Comparison of ENCODE assay signal across 10 cellular contexts in genomic region chr1:56189946-56190920, GRCh38.
DNase-seq lines count a peak whose midpoint lies in the region; ATAC-seq and TF ChIP-seq lines count a peak whose summit lies in the region.
"Had no signal": no experiment of that assay in that cellular context is flagged by ENCODE, and none has a peak within 500 bp of the region (broad histone marks: within the 10 kb centered on the region; RNA-seq: fewer than 3 reads in every experiment).

No MANE protein-coding gene starts in this region.

- no peak for TF ChIP-seq EP300 in sigmoid colon (IDR thresholded peaks at IDR 0.05)

- H3K9me3 Mint-ChIP-seq in MCF 10A (ENCODE audit: unreplicated experiment) (no peaks in the 10 kb centered on the region), WTC11 (no peaks in the 10 kb centered on the region)
- H3K9me3 Mint-ChIP-seq: activated T-helper 17 cell treated with anti-CD3 and anti-CD28 coated beads, Interleukin-2, amount 50 U/mL, for 72 hours had no signal

- no peaks in the 10 kb centered on the region for H3K27me3 Mint-ChIP-seq in MCF 10A (ENCODE audit: insufficient read depth, unreplicated experiment)
- no peaks in the 10 kb centered on the region for H3K27me3 Mint-ChIP-seq in WTC11 (ENCODE audit: low read depth)

- POLR2A ChIA-PET in MCF 10A (lab: Yijun Ruan, JAX) (interaction anchor here (1.3 kb wide), 1 partner anchor 10 kb away, joined by 4 read pairs; no protein-coding TSS in a partner anchor), WTC11 (lab: Charles Lee) (no interaction called here)

- H3K4me1 ChIP-seq in breast epithelium (no peaks in the 10 kb centered on the region), right cardiac atrium (ENCODE audit: control insufficient read depth, insufficient read depth, low read length) (peaks cover 3% of the 10 kb centered on the region), testis (no peaks in the 10 kb centered on the region), sigmoid colon (peaks cover 0 to 11% (median 4%) of the 10 kb centered on the region in 4 donors)

- ATAC-seq in WTC11 (peak; percentile 83), right cardiac atrium (peak; percentile 36 to 41), HG02763 (IDR thresholded peaks at IDR 0.05; ENCODE audit: unreplicated experiment) (no peak)
- ATAC-seq: activated T-helper 17 cell treated with anti-CD3 and anti-CD28 coated beads, Interleukin-2, amount 50 U/mL, for 72 hours had no signal

- 77% methylated on average over 11 of the region's 11 CpGs for WGBS in right cardiac atrium
- whole genome bisulfite sequencing in testis, 2 donors = 85 to 91% methylated on average over 11 of the region's 11 CpGs
- 79 to 84% methylated on average over 11 of the region's 11 CpGs for WGBS in sigmoid colon, 2 donors

- H3K4me1 Mint-ChIP-seq in MCF 10A (ENCODE audit: insufficient read depth, unreplicated experiment) (peaks cover 28% of the 10 kb centered on the region), WTC11 (peaks cover 40% of the 10 kb centered on the region)
- H3K4me1 Mint-ChIP-seq: activated T-helper 17 cell treated with anti-CD3 and anti-CD28 coated beads, Interleukin-2, amount 50 U/mL, for 72 hours had no signal

- H3K27me3 ChIP-seq in breast epithelium (no peaks in the 10 kb centered on the region), right cardiac atrium (ENCODE audit: control insufficient read depth, insufficient read depth) (no peaks in the 10 kb centered on the region), testis (no peaks in the 10 kb centered on the region), sigmoid colon (no peaks in the 10 kb centered on the region)

- TF ChIP-seq CTCF in MCF 10A (IDR thresholded peaks at IDR 0.05; ENCODE audit: unreplicated experiment) (no peak), breast epithelium (IDR thresholded peaks at IDR 0.05) (no peak), WTC11 (IDR thresholded peaks at IDR 0.05) (peak; percentile 29; the same call in 1 of the 2 replicates), testis (IDR thresholded peaks at IDR 0.05) (peak in 2 of 3 experiments; percentile 15 to 20), sigmoid colon (IDR thresholded peaks at IDR 0.05) (no peak)

- no peak overlapping the region for H3K27ac ChIP-seq in breast epithelium
- peak overlapping the region; percentile 18 for H3K27ac ChIP-seq in right cardiac atrium (ENCODE audit: low read length)
- no peak overlapping the region for H3K27ac ChIP-seq in testis
- no peak overlapping the region for H3K27ac ChIP-seq in sigmoid colon

- no peak for TF ChIP-seq POLR2A in breast epithelium (IDR thresholded peaks at IDR 0.05)
- TF ChIP-seq POLR2A in testis (IDR thresholded peaks at IDR 0.05) = no peak
- no peak for TF ChIP-seq POLR2A in sigmoid colon (IDR thresholded peaks at IDR 0.05)

- intact Hi-C loops in MCF 10A (cut with micrococcal nuclease) = no loop called here
- intact Hi-C loops in breast epithelium (cut with DNase I; ENCODE audit: low total_unique reads) = no loop called here
- intact Hi-C loops in right cardiac atrium (cut with DNase I) = loop anchor here in 2 of 4 donors (10.0 kb wide), 2 partner anchors 95 to 225 kb away; no protein-coding TSS in a partner anchor
- intact Hi-C loops in testis (cut with DNase I; ENCODE audit: low total_unique reads) = no loop called here
- intact Hi-C loops in sigmoid colon (cut with DNase I) = loop anchor here (10.0 kb wide), 1 partner anchor 385 kb away; the partner anchor contains the start of gene PLPP3

- H3K4me3 Mint-ChIP-seq in MCF 10A (ENCODE audit: unreplicated experiment) = no peak overlapping the region
- H3K4me3 Mint-ChIP-seq in WTC11 = no peak overlapping the region
- H3K4me3 Mint-ChIP-seq: activated T-helper 17 cell treated with anti-CD3 and anti-CD28 coated beads, Interleukin-2, amount 50 U/mL, for 72 hours had no signal

- no peak overlapping the region for H3K4me3 ChIP-seq in breast epithelium
- H3K4me3 ChIP-seq in right cardiac atrium (ENCODE audit: low read length) = no peak overlapping the region
- H3K4me3 ChIP-seq in testis = no peak overlapping the region
- no peak overlapping the region for H3K4me3 ChIP-seq in sigmoid colon

- CTCF ChIA-PET in MCF 10A (lab: Yijun Ruan, JAX) = interaction anchor here (0.6 to 2.7 kb wide), 3 partner anchors 10 to 511 kb away, joined by 3 to 12 read pairs (median 3); no protein-coding TSS in a partner anchor
- CTCF ChIA-PET in WTC11 (lab: Charles Lee) = interaction anchor here (0.6 to 2.7 kb wide), 9 partner anchors 10 to 852 kb away, joined by 3 to 13 read pairs (median 3); no protein-coding TSS in a partner anchor

- BruUV-seq in MCF 10A (replicated peaks; lab: Mats Ljungman, UMichigan) = no TSS peak

- peak; percentile 27 for DNase-seq in MCF 10A (ENCODE audit: unreplicated experiment)
- DNase-seq in breast epithelium (ENCODE audit: low spot score in 2 of 2) = no peak
- peak; percentile 39 for DNase-seq in WTC11 (ENCODE audit: low spot score)
- DNase-seq in right cardiac atrium = no peak
- peak; percentile 23 for DNase-seq in testis
- DNase-seq in activated CD8-positive, alpha-beta memory T cell treated with anti-CD3 and anti-CD28 coated beads, Interleukin-2, amount 50 U/mL, for 4 hours = no peak
- no peak for DNase-seq in sigmoid colon
- DNase-seq: stimulated activated CD4-positive, alpha-beta T cell treated with anti-CD3 and anti-CD28 coated beads, Interleukin-4, amount 100 ng/mL, for 24 hours had no signal

- H3K9me3 ChIP-seq in breast epithelium (no peaks in the 10 kb centered on the region), right cardiac atrium (ENCODE audit: control insufficient read depth, low read length) (no peaks in the 10 kb centered on the region), testis (no peaks in the 10 kb centered on the region), sigmoid colon (no peaks in the 10 kb centered on the region)

- H3K36me3 ChIP-seq in breast epithelium = no peaks in the 10 kb centered on the region
- no peaks in the 10 kb centered on the region for H3K36me3 ChIP-seq in testis (ENCODE audit: low read depth, missing control alignments)
- no peaks in the 10 kb centered on the region for H3K36me3 ChIP-seq in sigmoid colon

- no peak overlapping the region for H3K27ac Mint-ChIP-seq in MCF 10A (ENCODE audit: low read depth, unreplicated experiment)
- H3K27ac Mint-ChIP-seq in WTC11 = no peak overlapping the region
- H3K27ac Mint-ChIP-seq: activated T-helper 17 cell treated with anti-CD3 and anti-CD28 coated beads, Interleukin-2, amount 50 U/mL, for 72 hours had no signal

- H3K36me3 Mint-ChIP-seq in MCF 10A (ENCODE audit: insufficient read depth, unreplicated experiment) (no peaks in the 10 kb centered on the region), WTC11 (no peaks in the 10 kb centered on the region)

TF ChIP-seq in WTC11, 78 proteins besides CTCF, POLR2A, EP300 and RAD21:
- no peak for TF ChIP-seq SOX15 (CRISPR knock-in tag; IDR thresholded peaks at IDR 0.05)
- peak; percentile 90 for TF ChIP-seq GABPB1 (CRISPR knock-in tag; IDR thresholded peaks at IDR 0.05)

Comparison
In these comparisons a context has a peak if more than half of its experiments do, and no peak if none do; other contexts are left out.
1. DNase-seq: peak in MCF 10A (single experiment), WTC11 (single experiment) and testis (single experiment); none in breast epithelium (0 of 2), right cardiac atrium (0 of 3), activated CD8-positive, alpha-beta memory T cell treated with anti-CD3 and anti-CD28 coated beads, Interleukin-2, amount 50 U/mL, for 4 hours (single experiment) and sigmoid colon (single experiment).
2. CTCF ChIP-seq: peak in WTC11 (single experiment) and testis (2 of 3); none in MCF 10A (single experiment), breast epithelium (0 of 3) and sigmoid colon (0 of 4).